Comparison of ENCODE assay signal across 22 cellular contexts in genomic region chr15:59950603-59951388, GRCh38.
"Had no signal": no experiment of that assay in that cellular context is flagged by ENCODE, and none has a peak within 500 bp of the region (broad histone marks: within the 10 kb centered on the region; RNA-seq: fewer than 3 reads in every experiment).

No MANE protein-coding gene starts in this region.

- H3K9me3 ChIP-seq: left lung, right lobe of liver, transverse colon, upper lobe of right lung, uterus had no signal

- H3K27me3 ChIP-seq: esophagus muscularis mucosa, neural progenitor cell, right lobe of liver, transverse colon, upper lobe of right lung, uterus had no signal

- H3K27ac ChIP-seq: dorsolateral prefrontal cortex, esophagus muscularis mucosa, foreskin keratinocyte, gastroesophageal sphincter, heart left ventricle, left lung, neural progenitor cell, parathyroid adenoma, right lobe of liver, transverse colon, upper lobe of right lung, uterus had no signal

- H3K9ac ChIP-seq: neural progenitor cell, parathyroid adenoma had no signal

- H2AFZ ChIP-seq: neural progenitor cell, parathyroid adenoma had no signal

- H3K4me2 ChIP-seq: neural progenitor cell had no signal

- H3K36me3 ChIP-seq: esophagus muscularis mucosa, gastroesophageal sphincter, heart left ventricle, left lung, neural progenitor cell, right lobe of liver, transverse colon, upper lobe of right lung, uterus had no signal

- DNase-seq: dorsolateral prefrontal cortex; effector CD4-positive, alpha-beta T cell; foreskin keratinocyte; heart left ventricle; hippocampal formation; left cardiac atrium; left lung; mesendoderm; midbrain; naive thymus-derived CD4-positive, alpha-beta T cell; right lobe of liver; small intestine; stimulated activated CD4-positive, alpha-beta T cell treated with anti-CD3 and anti-CD28 coated beads, Interleukin-15, amount 100 ng/mL, for 24 hours; stimulated activated CD4-positive, alpha-beta T cell treated with anti-CD3 and anti-CD28 coated beads, Interleukin-2, amount 100 ng/mL, for 48 hours; stimulated activated naive B cell treated with anti-CD40 and anti-IgM and Interleukin-4, amounts not matched to agents 10 μg/mL and 1 μg/mL and 100 μg/mL, for 72 hours; transverse colon; upper lobe of right lung; uterus had no signal

- H3K79me2 ChIP-seq: parathyroid adenoma had no signal

- H3K4me1 ChIP-seq: esophagus muscularis mucosa, foreskin keratinocyte, gastroesophageal sphincter, heart left ventricle, left lung, parathyroid adenoma, right lobe of liver, upper lobe of right lung, uterus had no signal

- H3K4me3 ChIP-seq: dorsolateral prefrontal cortex, esophagus muscularis mucosa, gastroesophageal sphincter, heart left ventricle, left lung, neural progenitor cell, right lobe of liver, transverse colon, upper lobe of right lung, uterus had no signal
